Comparison of ENCODE assay signal across 18 cellular contexts in genomic region chr2:106157416-106157815, GRCh38. TPM values are rescaled to one million over a fixed set of nuclear protein-coding genes. Genes with fewer than 3 reads are reported as not detected.
DNase-seq lines count a peak whose midpoint lies in the region; ATAC-seq and TF ChIP-seq lines count a peak whose summit lies in the region.
"Had no signal": no experiment of that assay in that cellular context is flagged by ENCODE, and none has a peak within 500 bp of the region (broad histone marks: within the 10 kb centered on the region; RNA-seq: fewer than 3 reads in every experiment).

No MANE protein-coding gene starts in this region.

- no peak overlapping the region for H3K9ac ChIP-seq in trophoblast cell (ENCODE audit: low read length)

- no peak overlapping the region for H3K27ac ChIP-seq in trophoblast cell (ENCODE audit: low read depth, low read length)
- peak overlapping the region in 1 of 4 donors; percentile 19 for H3K27ac ChIP-seq in Peyer's patch
- H3K27ac ChIP-seq: WERI-Rb-1 had no signal

- peaks cover 6 to 7% of the 10 kb centered on the region in 2 experiments for H3K36me3 ChIP-seq in trophoblast cell (ENCODE audit: control insufficient read depth in 1 of 2, insufficient read depth in 2 of 2, low read length in 2 of 2)
- H3K36me3 ChIP-seq in Peyer's patch, result peaks cover 0 to 6% (median 0%) of the 10 kb centered on the region in 3 donors

- H3K14ac ChIP-seq in trophoblast cell (ENCODE audit: low read length), result no peak overlapping the region

- H3K4me3 ChIP-seq in trophoblast cell (ENCODE audit: low read depth, low read length), result no peak overlapping the region
- H3K4me3 ChIP-seq in Peyer's patch, result no peak overlapping the region
- H3K4me3 ChIP-seq: dorsolateral prefrontal cortex, mucosa of descending colon had no signal

- no peak overlapping the region for H4K91ac ChIP-seq in trophoblast cell (ENCODE audit: low read depth, low read length)

- no CpG with 5 or more reads among the region's 3 CpGs for WGBS in trophoblast cell (ENCODE audit: extremely low coverage, insufficient coverage, insufficient read length)

- no peak overlapping the region for H3K18ac ChIP-seq in trophoblast cell (ENCODE audit: low read length)

- peak overlapping the region; percentile 44 to 87 for H3K4me3 Mint-ChIP-seq in activated T-cell treated with anti-CD3 and anti-CD28 coated beads, Interleukin-2, amount 50 U/mL, for 72 hours
- H3K4me3 Mint-ChIP-seq in activated naive CD8-positive, alpha-beta T cell treated with anti-CD3 and anti-CD28 coated beads, Interleukin-2, amount 10 ng/mL, durations not matched to agents 7 days and 5 days, result peak overlapping the region; percentile 62

- H2BK12ac ChIP-seq in trophoblast cell (ENCODE audit: low read length), result no peak overlapping the region

- H3K9me3 ChIP-seq in trophoblast cell (ENCODE audit: insufficient read depth, low read depth, low read length), result no peaks in the 10 kb centered on the region
- H3K9me3 ChIP-seq in Peyer's patch, result peaks cover 0 to 5% (median 0%) of the 10 kb centered on the region in 4 donors

- H3K27me3 ChIP-seq in trophoblast cell (ENCODE audit: insufficient read depth, low read length) (no peaks in the 10 kb centered on the region), Peyer's patch (no peaks in the 10 kb centered on the region)
- H3K27me3 ChIP-seq: dorsolateral prefrontal cortex, spleen had no signal

- no peaks in the 10 kb centered on the region for H3K79me2 ChIP-seq in trophoblast cell (ENCODE audit: control insufficient read depth, insufficient read depth, low read length, poor library complexity)

- POLR2A ChIA-PET in activated naive CD8-positive, alpha-beta T cell treated with anti-CD3 and anti-CD28 coated beads, Interleukin-2, amount 10 ng/mL, durations not matched to agents 7 days and 5 days (lab: Charles Lee), result interaction anchor here (1.0 to 4.8 kb wide), 3 partner anchors 11 to 36 kb away, joined by 3 to 53 read pairs (median 38); partner anchors contain the start of gene UXS1

- H3K79me1 ChIP-seq in trophoblast cell (ENCODE audit: low read length), result peaks cover 4% of the 10 kb centered on the region

- TF ChIP-seq CTCF in Peyer's patch (IDR thresholded peaks at IDR 0.05), result no peak

- H3K27ac Mint-ChIP-seq in activated T-cell treated with anti-CD3 and anti-CD28 coated beads, Interleukin-2, amount 50 U/mL, for 72 hours, result peak overlapping the region; percentile 2
- peak overlapping the region; percentile 36 for H3K27ac Mint-ChIP-seq in activated naive CD8-positive, alpha-beta T cell treated with anti-CD3 and anti-CD28 coated beads, Interleukin-2, amount 10 ng/mL, durations not matched to agents 7 days and 5 days

- H2BK120ac ChIP-seq in trophoblast cell (ENCODE audit: insufficient read depth, low read length, poor library complexity), result no peak overlapping the region

- peaks cover 23 to 32% of the 10 kb centered on the region in 2 donors for H3K36me3 Mint-ChIP-seq in activated T-cell treated with anti-CD3 and anti-CD28 coated beads, Interleukin-2, amount 50 U/mL, for 72 hours (ENCODE audit: insufficient read depth in 2 of 2)
- H3K36me3 Mint-ChIP-seq in activated naive CD8-positive, alpha-beta T cell treated with anti-CD3 and anti-CD28 coated beads, Interleukin-2, amount 10 ng/mL, durations not matched to agents 7 days and 5 days, result peaks cover 69% of the 10 kb centered on the region

- no peaks in the 10 kb centered on the region for H3K27me3 Mint-ChIP-seq in activated T-cell treated with anti-CD3 and anti-CD28 coated beads, Interleukin-2, amount 50 U/mL, for 72 hours (ENCODE audit: low read depth)
- H3K27me3 Mint-ChIP-seq in activated naive CD8-positive, alpha-beta T cell treated with anti-CD3 and anti-CD28 coated beads, Interleukin-2, amount 10 ng/mL, durations not matched to agents 7 days and 5 days, result no peaks in the 10 kb centered on the region

- H3K4ac ChIP-seq in trophoblast cell (ENCODE audit: low read depth, low read length), result no peak overlapping the region

- H3K4me1 ChIP-seq in trophoblast cell (ENCODE audit: control insufficient read depth in 1 of 2, insufficient read depth in 2 of 2, low read length in 2 of 2), result peaks cover 19 to 25% of the 10 kb centered on the region in 2 experiments
- H3K4me1 ChIP-seq in Peyer's patch, result no peaks in the 10 kb centered on the region

- H2AFZ ChIP-seq in trophoblast cell (ENCODE audit: insufficient read depth, low read length, poor library complexity), result no peak overlapping the region

- H3K9me3 Mint-ChIP-seq in activated T-cell treated with anti-CD3 and anti-CD28 coated beads, Interleukin-2, amount 50 U/mL, for 72 hours, result peaks cover 13 to 14% of the 10 kb centered on the region in 2 donors
- peaks cover 16% of the 10 kb centered on the region for H3K9me3 Mint-ChIP-seq in activated naive CD8-positive, alpha-beta T cell treated with anti-CD3 and anti-CD28 coated beads, Interleukin-2, amount 10 ng/mL, durations not matched to agents 7 days and 5 days

- DNase-seq in activated T-cell treated with anti-CD3 and anti-CD28 coated beads, Interleukin-2, amount 50 U/mL, for 72 hours, result no peak
- DNase-seq in activated T-cell treated with anti-CD3 and anti-CD28 coated beads, Interleukin-2, amount 50 U/mL, for 1 hour, result no peak
- peak; percentile 26 for DNase-seq in RPMI7951 (ENCODE audit: low read depth)
- no peak for DNase-seq in activated naive CD8-positive, alpha-beta T cell treated with anti-CD3 and anti-CD28 coated beads, Interleukin-2, amount 10 ng/mL, durations not matched to agents 7 days and 5 days
- DNase-seq in trophoblast cell, result peak; percentile 64 to 92
- DNase-seq in stimulated activated naive CD4-positive, alpha-beta T cell (lab: John Stamatoyannopoulos, UW), result no peak
- DNase-seq in Peyer's patch, result no peak
- DNase-seq in hypothalamus (lab: John Stamatoyannopoulos, UW), result no peak
- DNase-seq: dorsolateral prefrontal cortex, mucosa of descending colon, NCI-H1092 treated with DMSO at 0.1 percent for 48 hours, NCI-H2081 treated with DMSO at 0.1 percent for 48 hours, NCI-H510A, nucleus accumbens, spleen, SW 1271, WERI-Rb-1 had no signal

- H3K4me2 ChIP-seq in trophoblast cell (ENCODE audit: low read length), result no peak overlapping the region

- H3K23ac ChIP-seq in trophoblast cell (ENCODE audit: low read length), result no peak overlapping the region

- no peak for TF ChIP-seq POLR2A in Peyer's patch (IDR thresholded peaks at IDR 0.05)

- H4K12ac ChIP-seq in trophoblast cell (ENCODE audit: low read depth, low read length), result no peak overlapping the region

- H4K8ac ChIP-seq in trophoblast cell (ENCODE audit: low read depth, low read length), result no peak overlapping the region

- no peak for ATAC-seq in activated T-cell treated with anti-CD3 and anti-CD28 coated beads, Interleukin-2, amount 50 U/mL, for 72 hours (replicated peaks in 1 of 2)
- no peak for ATAC-seq in activated naive CD8-positive, alpha-beta T cell treated with anti-CD3 and anti-CD28 coated beads, Interleukin-2, amount 10 ng/mL, durations not matched to agents 7 days and 5 days (ENCODE audit: low read depth)
- ATAC-seq: left lobe of liver, mucosa of descending colon had no signal

- H3K4me1 Mint-ChIP-seq in activated T-cell treated with anti-CD3 and anti-CD28 coated beads, Interleukin-2, amount 50 U/mL, for 72 hours (ENCODE audit: low read depth), result peaks cover 68% of the 10 kb centered on the region
- peaks cover 52% of the 10 kb centered on the region for H3K4me1 Mint-ChIP-seq in activated naive CD8-positive, alpha-beta T cell treated with anti-CD3 and anti-CD28 coated beads, Interleukin-2, amount 10 ng/mL, durations not matched to agents 7 days and 5 days

- no peak overlapping the region for H2AK5ac ChIP-seq in trophoblast cell (ENCODE audit: low read length)

- H2BK5ac ChIP-seq in trophoblast cell (ENCODE audit: low read depth, low read length, poor library complexity), result no peak overlapping the region

RNA-seq across cellular contexts. Expression of gene UXS1, which starts 36.7 kb away (rescaled TPM):
- total RNA-seq in activated T-cell treated with anti-CD3 and anti-CD28 coated beads, Interleukin-2, amount 50 U/mL, for 72 hours, result 10 to 100 TPM; 33.9 to 39.9 TPM
- 15.6 and 16.3 TPM in 2 replicates for total RNA-seq in RPMI7951 (2014; rRNA removed; shearing (Covaris generic))
- 100 to 1,000 TPM; 100 to 104 TPM for total RNA-seq in activated naive CD8-positive, alpha-beta T cell treated with anti-CD3 and anti-CD28 coated beads, Interleukin-2, amount 10 ng/mL, durations not matched to agents 7 days and 5 days
- 49.0 and 50.2 TPM in 2 replicates for polyA plus RNA-seq in trophoblast cell (2013)
- total RNA-seq in Peyer's patch, result 10 to 100 TPM; 20.4 to 44.6 (median 32.1) TPM

Comparison
In these comparisons a context has a peak if more than half of its experiments do, and no peak if none do; other contexts are left out.
1. DNase-seq: peak in RPMI7951 (single experiment) and trophoblast cell (2 of 2); none in activated T-cell treated with anti-CD3 and anti-CD28 coated beads, Interleukin-2, amount 50 U/mL, for 72 hours (0 of 2), activated T-cell treated with anti-CD3 and anti-CD28 coated beads, Interleukin-2, amount 50 U/mL, for 1 hour (single experiment), activated naive CD8-positive, alpha-beta T cell treated with anti-CD3 and anti-CD28 coated beads, Interleukin-2, amount 10 ng/mL, durations not matched to agents 7 days and 5 days (single experiment), stimulated activated naive CD4-positive, alpha-beta T cell (0 of 6), Peyer's patch (0 of 3) and hypothalamus (0 of 51).